In the genomic region with DNA sequence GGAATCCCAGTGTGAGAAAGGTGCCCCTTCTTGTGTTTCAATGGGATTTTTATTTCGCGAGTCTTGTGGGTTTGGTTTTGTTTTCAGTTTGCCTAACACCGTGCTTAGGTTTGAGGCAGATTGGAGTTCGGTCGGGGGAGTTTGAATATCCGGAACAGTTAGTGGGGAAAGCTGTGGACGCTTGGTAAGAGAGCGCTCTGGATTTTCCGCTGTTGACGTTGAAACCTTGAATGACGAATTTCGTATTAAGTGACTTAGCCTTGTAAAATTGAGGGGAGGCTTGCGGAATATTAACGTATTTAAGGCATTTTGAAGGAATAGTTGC, we compare ENCODE assay signal across 8 cellular contexts. TPM values are rescaled to one million over a fixed set of nuclear protein-coding genes. Genes with fewer than 3 reads are reported as not detected.
DNase-seq lines count a peak whose midpoint lies in the region; ATAC-seq and TF ChIP-seq lines count a peak whose summit lies in the region.

No MANE protein-coding gene starts in this region.

- BruUV-seq in PC-3 (replicated peaks; lab: Mats Ljungman, UMichigan) = no TSS peak

- H2AFZ ChIP-seq in PC-3 (ENCODE audit: low read length) = no peak overlapping the region

- TF ChIP-seq CTCF in PC-3 (conservative IDR thresholded peaks at IDR 0.05; ENCODE audit: low read depth, low read length) (no peak), coronary artery (IDR thresholded peaks at IDR 0.05) (no peak), GM10266 (IDR thresholded peaks at IDR 0.05; ENCODE audit: control insufficient read depth, insufficient read depth, low read depth, missing control alignments) (no peak)

- in situ Hi-C loops in KBM-7 (cut with MboI; ENCODE audit: low pct_unique_long_range_greater_than_20kb, low sequenced_read_pairs) = no loop called here

- peaks cover 14% of the 10 kb centered on the region for H3K36me3 ChIP-seq in PC-3 (ENCODE audit: low read depth, low read length)
- peaks cover 0 to 12% (median 3%) of the 10 kb centered on the region in 3 experiments for H3K36me3 ChIP-seq in naive thymus-derived CD4-positive, alpha-beta T cell (ENCODE audit: control insufficient read depth in 2 of 3, insufficient read depth in 3 of 3, low read length in 3 of 3)

- H3K9me3 ChIP-seq in PC-3 (ENCODE audit: low read length) = no peaks in the 10 kb centered on the region
- no peaks in the 10 kb centered on the region for H3K9me3 ChIP-seq in naive thymus-derived CD4-positive, alpha-beta T cell (ENCODE audit: control insufficient read depth in 2 of 3, low read length in 3 of 3)

- peaks cover 22 to 50% (median 39%) of the 10 kb centered on the region in 7 donors for H3K4me1 Mint-ChIP-seq in naive thymus-derived CD4-positive, alpha-beta T cell

- H3K27me3 ChIP-seq in PC-3 (ENCODE audit: low read length) = no peaks in the 10 kb centered on the region
- H3K27me3 ChIP-seq in naive thymus-derived CD4-positive, alpha-beta T cell (ENCODE audit: control insufficient read depth in 2 of 2, insufficient read depth in 2 of 2, low read length in 2 of 2) = no peaks in the 10 kb centered on the region

- H3K4me3 Mint-ChIP-seq in naive thymus-derived CD4-positive, alpha-beta T cell = peak overlapping the region; percentile 85 to 99 (median 95)

- peaks cover 27% of the 10 kb centered on the region for H3K79me2 ChIP-seq in PC-3 (ENCODE audit: low read length)

- peaks cover 0 to 5% (median 0%) of the 10 kb centered on the region in 5 donors for H3K27me3 Mint-ChIP-seq in naive thymus-derived CD4-positive, alpha-beta T cell

- DNase-seq in activated naive CD4-positive, alpha-beta T cell treated with Interleukin-2 at 50 U/mL for 16 hours = peak; percentile 53
- DNase-seq in activated naive CD4-positive, alpha-beta T cell (lab: John Stamatoyannopoulos, UW) = no peak
- no peak for DNase-seq in PC-3
- no peak for DNase-seq in coronary artery (ENCODE audit: low spot score)
- peak in 1 of 9 donors; percentile 50 for DNase-seq in naive thymus-derived CD4-positive, alpha-beta T cell
- no peak for DNase-seq in KBM-7
- DNase-seq in CD1c-positive myeloid dendritic cell (ENCODE audit: extremely low spot score) = no peak
- no peak for DNase-seq in GM10266 (ENCODE audit: extremely low spot score)

- peak overlapping the region; percentile 93 to 100 (median 97) for H3K27ac Mint-ChIP-seq in naive thymus-derived CD4-positive, alpha-beta T cell

- POLR2A ChIA-PET in PC-3 (lab: Charles Lee; ENCODE audit: unreplicated experiment) = interaction anchor here (0.6 kb wide), 1 partner anchor 44 kb away, joined by 3 read pairs; no protein-coding TSS in a partner anchor
- POLR2A ChIA-PET in naive thymus-derived CD4-positive, alpha-beta T cell (lab: Charles Lee) = interaction anchor here (0.7 to 2.9 kb wide), 14 partner anchors 17 to 856 kb away, joined by 3 to 36 read pairs (median 6); a partner anchor contains a TSS

- H3K4me1 ChIP-seq in PC-3 (ENCODE audit: insufficient read depth, low read length) = peaks cover 38% of the 10 kb centered on the region
- H3K4me1 ChIP-seq in naive thymus-derived CD4-positive, alpha-beta T cell (ENCODE audit: control insufficient read depth in 2 of 2, insufficient read depth in 2 of 2, low read length in 2 of 2) = peaks cover 6 to 13% of the 10 kb centered on the region in 2 donors

- H3K27ac ChIP-seq in PC-3 (ENCODE audit: low read length) (peak overlapping the region; percentile 70), coronary artery (peak overlapping the region; percentile 94 to 95)
- H3K27ac ChIP-seq in naive thymus-derived CD4-positive, alpha-beta T cell (ENCODE audit: low read depth, low read length) = peak overlapping the region; percentile 86

- H3K9me2 ChIP-seq in PC-3 (replicated peaks; ENCODE audit: low read length) = no peaks in the 10 kb centered on the region

- H3K4me3 ChIP-seq in PC-3 (ENCODE audit: low read length) (peak overlapping the region; percentile 81), coronary artery (peak overlapping the region; percentile 79)
- peak overlapping the region; percentile 66 for H3K4me3 ChIP-seq in naive thymus-derived CD4-positive, alpha-beta T cell (ENCODE audit: low read length)

- H3K36me3 Mint-ChIP-seq in naive thymus-derived CD4-positive, alpha-beta T cell = peaks cover 0 to 33% (median 28%) of the 10 kb centered on the region in 5 donors

- intact Hi-C loops in PC-3 (cut with micrococcal nuclease) = no loop called here
- intact Hi-C loops in naive thymus-derived CD4-positive, alpha-beta T cell (cut with micrococcal nuclease) = loop anchor here (1.0 to 2.0 kb wide), 7 partner anchors 29 to 208 kb away; a partner anchor contains a TSS

- peaks cover 0 to 17% (median 0%) of the 10 kb centered on the region in 11 donors for H3K9me3 Mint-ChIP-seq in naive thymus-derived CD4-positive, alpha-beta T cell

- peaks cover 15% of the 10 kb centered on the region for H3F3A ChIP-seq in PC-3 (ENCODE audit: low read length, unreplicated experiment)

- H3K9ac ChIP-seq in PC-3 (ENCODE audit: low read length) = peak overlapping the region; percentile 87

- CTCF ChIA-PET in PC-3 (lab: Charles Lee) = no interaction called here
- CTCF ChIA-PET in naive thymus-derived CD4-positive, alpha-beta T cell (lab: Charles Lee) = interaction anchor here (0.7 to 1.1 kb wide), 2 partner anchors 28 to 203 kb away, joined by 3 to 7 read pairs; a partner anchor contains a TSS

- H3K4me2 ChIP-seq in PC-3 (ENCODE audit: low read length) = peak overlapping the region; percentile 86

- no peak for ATAC-seq in PC-3
- ATAC-seq in naive thymus-derived CD4-positive, alpha-beta T cell = peak; percentile 7

- peaks cover 27% of the 10 kb centered on the region for H4K20me1 ChIP-seq in PC-3 (ENCODE audit: low read length)

RNA-seq across cellular contexts. Expression of a gene that starts 0.6 kb away (rescaled TPM):
- 2,112 and 2,970 TPM in 2 replicates for total RNA-seq in PC-3 (2014; rRNA removed)
- total RNA-seq in naive thymus-derived CD4-positive, alpha-beta T cell = 1,000 to 10,000 TPM in 1 of 5 experiments, 100 to 1,000 TPM in 4; 537 to 1,283 (median 621) TPM
- polyA plus RNA-seq in naive thymus-derived CD4-positive, alpha-beta T cell = 1,000 to 10,000 TPM; 1,829 to 1,950 TPM

RNA-seq across cellular contexts. Expression of a gene that starts 28.2 kb away (rescaled TPM):
- not detected in 2 replicates for total RNA-seq in PC-3 (2014; rRNA removed)
- 10 to 100 TPM in 4 of 5 experiments, 1 to 10 TPM in 1; 9.8 to 30.3 (median 21.7) TPM for total RNA-seq in naive thymus-derived CD4-positive, alpha-beta T cell
- 10 to 100 TPM; 23.1 to 29.2 TPM for polyA plus RNA-seq in naive thymus-derived CD4-positive, alpha-beta T cell

RNA-seq across cellular contexts. Expression of a gene that starts 33.9 kb away (rescaled TPM):
- total RNA-seq in PC-3 (2014; rRNA removed) = 0.69 and 1.9 TPM in 2 replicates
- 100 to 1,000 TPM in 1 of 5 experiments, 10 to 100 TPM in 4; 66.8 to 141 (median 80.0) TPM for total RNA-seq in naive thymus-derived CD4-positive, alpha-beta T cell
- 100 to 1,000 TPM in 1 of 2 donors, 10 to 100 TPM in 1; 78.7 to 104 TPM for polyA plus RNA-seq in naive thymus-derived CD4-positive, alpha-beta T cell

Comparison
In these comparisons a context has a peak if more than half of its experiments do, and no peak if none do; other contexts are left out.
1. RNA of a gene that starts 28.2 kb away (total RNA-seq): 9.8 to 30.3 TPM in naive thymus-derived CD4-positive, alpha-beta T cell; not detected in PC-3; every median in the first group is over 10 times any median in the second.
2. RNA of a gene that starts 33.9 kb away (total RNA-seq): 66.8 to 141 TPM in naive thymus-derived CD4-positive, alpha-beta T cell; 0.69 to 1.9 TPM in PC-3; every median in the first group is over 10 times any median in the second.
3. Peak in every context shown above with its lines, with median percentiles within 50 percentile points of each other: H3K27ac ChIP-seq and H3K4me3 ChIP-seq.